ENCODE assay signal across 8 cellular contexts in genomic region chr5:14676320-14676719, GRCh38. TPM values are rescaled to one million over a fixed set of nuclear protein-coding genes. Genes with fewer than 3 reads are reported as not detected.
DNase-seq lines count a peak whose midpoint lies in the region; ATAC-seq, FAIRE-seq and TF ChIP-seq lines count a peak whose summit lies in the region.

No MANE protein-coding gene starts in this region.

- peak overlapping the region; percentile 26 to 95 (median 86) for H3K27ac Mint-ChIP-seq in naive B cell

- no peak overlapping the region for H3K14ac ChIP-seq in neuronal stem cell (ENCODE audit: low read length)

- no peak overlapping the region for H2AFZ ChIP-seq in neuronal stem cell (ENCODE audit: low read length)

- 53 to 81% (median 61%) methylated on average over 1 to 3 of the region's 3 CpGs for WGBS in adrenal gland, 4 donors
- no CpG with 5 or more reads among the region's 3 CpGs for WGBS in neuronal stem cell (ENCODE audit: extremely low coverage in 2 of 2, insufficient read length in 2 of 2, insufficient replicate concordance in 1 of 2), 2 donors

- H3K4me1 Mint-ChIP-seq in naive B cell: peaks cover 58 to 77% (median 69%) of the 10 kb centered on the region in 3 donors

- H3K4me1 ChIP-seq in adrenal gland (replicated peaks in 1 of 2) (peaks cover 6 to 40% of the 10 kb centered on the region in 2 donors), neuronal stem cell (ENCODE audit: control insufficient read depth in 2 of 2, insufficient read depth in 1 of 2, low read depth in 1 of 2, low read length in 2 of 2) (peaks cover 0 to 5% of the 10 kb centered on the region in 2 donors)

- no peak overlapping the region for H4K91ac ChIP-seq in neuronal stem cell (ENCODE audit: low read depth, low read length, poor library complexity)

- H2BK120ac ChIP-seq in neuronal stem cell (ENCODE audit: low read depth, low read length): no peak overlapping the region

- H3K9me3 ChIP-seq in KOPT-K1 (ENCODE audit: insufficient read depth, low read length, poor library complexity, severe bottlenecking) (no peaks in the 10 kb centered on the region), adrenal gland (replicated peaks in 1 of 3) (no peaks in the 10 kb centered on the region), neuronal stem cell (replicated peaks in 1 of 2; ENCODE audit: control insufficient read depth in 2 of 2, insufficient read depth in 1 of 2, low read depth in 1 of 2, low read length in 2 of 2) (no peaks in the 10 kb centered on the region)

- no peak overlapping the region for H2AK5ac ChIP-seq in neuronal stem cell (ENCODE audit: low read depth, low read length)

- DNase-seq in GM12891 (ENCODE audit: insufficient read length, low spot score) (no peak), adrenal gland (peak in 4 of 7 donors; percentile 19 to 39 (median 24)), naive B cell (no peak), NAMALWA (ENCODE audit: low spot score) (no peak), neuronal stem cell (ENCODE audit: low spot score) (no peak), NCI-H2227 treated with DMSO at 0.1 percent for 48 hours (lab: John Stamatoyannopoulos, UW) (no peak)

- no peak for TF ChIP-seq POLR2A in GM12891 (IDR thresholded peaks at IDR 0.05; ENCODE audit: low read depth, low read length)
- TF ChIP-seq POLR2A in adrenal gland (IDR thresholded peaks at IDR 0.05): no peak

- no peaks in the 10 kb centered on the region for H3K9me3 Mint-ChIP-seq in naive B cell

- H3K23ac ChIP-seq in neuronal stem cell (ENCODE audit: low read depth, low read length, poor library complexity): no peak overlapping the region

- H3K27me3 ChIP-seq in adrenal gland (no peaks in the 10 kb centered on the region), neuronal stem cell (ENCODE audit: control insufficient read depth in 3 of 3, insufficient read depth in 3 of 3, low read depth in 1 of 3, low read length in 3 of 3) (no peaks in the 10 kb centered on the region)

- peaks cover 54% of the 10 kb centered on the region for H3K36me3 ChIP-seq in KOPT-K1 (ENCODE audit: insufficient read depth, low read length)
- H3K36me3 ChIP-seq in adrenal gland (replicated peaks in 1 of 2): peaks cover 0 to 10% of the 10 kb centered on the region in 2 donors
- peaks cover 7 to 71% of the 10 kb centered on the region in 2 donors for H3K36me3 ChIP-seq in neuronal stem cell (replicated peaks in 1 of 2; ENCODE audit: control insufficient read depth in 2 of 2, insufficient read depth in 2 of 2, low read length in 2 of 2)

- H3K36me3 Mint-ChIP-seq in naive B cell: peaks cover 10 to 15% of the 10 kb centered on the region in 2 donors

- H4K8ac ChIP-seq in neuronal stem cell (ENCODE audit: low read depth, low read length): no peak overlapping the region

- H2BK12ac ChIP-seq in neuronal stem cell (ENCODE audit: low read length): no peak overlapping the region

- H3K4me3 ChIP-seq in adrenal gland (no peak overlapping the region), neuronal stem cell (ENCODE audit: low read length in 2 of 2) (peak overlapping the region in 1 of 2 donors; percentile 27)

- no peaks in the 10 kb centered on the region for H3K27me3 Mint-ChIP-seq in naive B cell

- H3K27ac ChIP-seq in KOPT-K1 (ENCODE audit: low read depth, low read length, poor library complexity, severe bottlenecking) (peak overlapping the region; percentile 53), adrenal gland (peak overlapping the region in 1 of 5 donors; percentile 4), neuronal stem cell (replicated peaks; ENCODE audit: low read length) (no peak overlapping the region)

- no peak overlapping the region for H2BK5ac ChIP-seq in neuronal stem cell (ENCODE audit: low read length)

- H3K9ac ChIP-seq in neuronal stem cell (ENCODE audit: low read depth, low read length, poor library complexity): no peak overlapping the region

- H2BK15ac ChIP-seq in neuronal stem cell (ENCODE audit: low read length): no peak overlapping the region

- H3K4ac ChIP-seq in neuronal stem cell (ENCODE audit: low read length): no peak overlapping the region

- peak overlapping the region; percentile 76 to 91 (median 84) for H3K4me3 Mint-ChIP-seq in naive B cell

- TF ChIP-seq CTCF in adrenal gland (IDR thresholded peaks at IDR 0.05): no peak

- intact Hi-C loops in adrenal gland (cut with DNase I): no loop called here

- H3K79me1 ChIP-seq in neuronal stem cell (ENCODE audit: low read depth, low read length): peaks cover 5% of the 10 kb centered on the region

- no peak overlapping the region for H3K18ac ChIP-seq in neuronal stem cell (ENCODE audit: low read length)

- peak; percentile 94 for FAIRE-seq in GM12891 (lab: Jason Lieb, UNC)

- H3K4me2 ChIP-seq in neuronal stem cell (ENCODE audit: insufficient read depth, low read length, poor library complexity, severe bottlenecking): no peak overlapping the region

- ATAC-seq in GM21786 (IDR thresholded peaks at IDR 0.05; ENCODE audit: unreplicated experiment) (peak; percentile 39), naive B cell (ENCODE audit: low read depth in 2 of 2) (peak; percentile 33 to 42)

TF ChIP-seq in GM12891, 5 proteins besides CTCF, POLR2A, EP300 and RAD21:
- TF ChIP-seq SPI1 (IDR thresholded peaks at IDR 0.05; ENCODE audit: low read depth, low read length) (no peak), POU2F2 (IDR thresholded peaks at IDR 0.05; ENCODE audit: low read depth, low read length) (no peak), PAX5 (IDR thresholded peaks at IDR 0.05; ENCODE audit: insufficient read depth, low read length, severe bottlenecking) (no peak), TAF1 (IDR thresholded peaks at IDR 0.05; ENCODE audit: low read depth, low read length) (no peak), POLR2AphosphoS5 (IDR thresholded peaks at IDR 0.05; ENCODE audit: low read depth, low read length) (no peak)

RNA-seq across cellular contexts. Expression of gene OTULIN, which starts 11.8 kb away (rescaled TPM):
- polyA plus RNA-seq in GM12891 (2012; ENCODE audit: low read depth, missing spikeins): 12.5 TPM
- 10 to 100 TPM in 7 of 8 donors, 1 to 10 TPM in 1; 5.6 to 40.8 (median 22.1) TPM for total RNA-seq in adrenal gland
- polyA plus RNA-seq in adrenal gland: 1 to 10 TPM; 2.8 to 6.4 (median 5.0) TPM
- 10 to 100 TPM in 5 of 6 donors, 1 to 10 TPM in 1; 9.4 to 27.8 (median 19.1) TPM for polyA plus RNA-seq in naive B cell (ENCODE audit: low read depth in 6 of 6)
- 9.0 TPM for polyA plus RNA-seq in neuronal stem cell (2013, experiment 1 of 2)
- 8.6 TPM for polyA plus RNA-seq in neuronal stem cell (2013, experiment 2 of 2)

Comparison
In these comparisons a context has a peak if more than half of its experiments do, and no peak if none do; other contexts are left out.
1. DNase-seq: peak in adrenal gland (4 of 7); none in GM12891 (single experiment), naive B cell (single experiment), NAMALWA (single experiment), neuronal stem cell (single experiment) and NCI-H2227 treated with DMSO at 0.1 percent for 48 hours (single experiment).